Comparison of ENCODE assay signal across 8 cellular contexts in genomic region chr12:38664661-38665269, GRCh38.
A peak's percentile ranks its signal among the peaks of the same experiment; 100 is the strongest.
DNase-seq lines count a peak whose midpoint lies in the region; ATAC-seq, FAIRE-seq and TF ChIP-seq lines count a peak whose summit lies in the region.

No MANE protein-coding gene starts in this region.

- H3K27ac Mint-ChIP-seq in CD8-positive, alpha-beta T cell: no peak overlapping the region

- H3K4me1 Mint-ChIP-seq in CD8-positive, alpha-beta T cell (ENCODE audit: low read depth): no peaks in the 10 kb centered on the region

- no peak overlapping the region for H3K23ac ChIP-seq in neuronal stem cell (ENCODE audit: low read depth, low read length, poor library complexity)

- H3K79me1 ChIP-seq in neuronal stem cell (ENCODE audit: low read depth, low read length): no peaks in the 10 kb centered on the region

- H4K8ac ChIP-seq in neuronal stem cell (ENCODE audit: low read depth, low read length): no peak overlapping the region

- no peaks in the 10 kb centered on the region for H3K79me2 ChIP-seq in K562 (ENCODE audit: control insufficient read depth, insufficient read depth, low read length)

- in situ Hi-C loops in K562 (cut with MboI): no loop called here

- no peaks in the 10 kb centered on the region for H3K27me3 Mint-ChIP-seq in CD8-positive, alpha-beta T cell (ENCODE audit: low read depth)

- ATAC-seq in GM19035 (IDR thresholded peaks at IDR 0.05; ENCODE audit: unreplicated experiment) (peak; percentile 81), HG03520 (IDR thresholded peaks at IDR 0.05; ENCODE audit: unreplicated experiment) (peak; percentile 88), K562 (peak; percentile 74)
- no peak for ATAC-seq in CD8-positive, alpha-beta T cell

- CTCF ChIA-PET in K562 (lab: Yijun Ruan, JAX; ENCODE audit: low intra/inter-chr PET ratio): no interaction called here
- CTCF ChIA-PET in CD8-positive, alpha-beta T cell (lab: Charles Lee): no interaction called here

- no peak overlapping the region for H3K4me3 Mint-ChIP-seq in CD8-positive, alpha-beta T cell

- H2AFZ ChIP-seq in K562 (ENCODE audit: low read depth, low read length): no peak overlapping the region
- no peak overlapping the region for H2AFZ ChIP-seq in neuronal stem cell (ENCODE audit: low read length)

- H3K18ac ChIP-seq in neuronal stem cell (ENCODE audit: low read length): no peak overlapping the region

- TF ChIP-seq POLR2A in K562 (conservative IDR thresholded peaks at IDR 0.05): no peak

- H3K4me2 ChIP-seq in K562 (ENCODE audit: insufficient read depth, low read length) (no peak overlapping the region), neuronal stem cell (ENCODE audit: insufficient read depth, low read length, poor library complexity, severe bottlenecking) (no peak overlapping the region)

- no peak overlapping the region for H3K27ac ChIP-seq in K562 (ENCODE audit: extremely low read depth, low read depth, low read length)
- no peak overlapping the region for H3K27ac ChIP-seq in neuronal stem cell (replicated peaks; ENCODE audit: low read length)
- H3K27ac ChIP-seq in CD8-positive, alpha-beta T cell (ENCODE audit: low read depth, low read length): no peak overlapping the region

- no peaks in the 10 kb centered on the region for H3K9me3 ChIP-seq in K562 (replicated peaks; ENCODE audit: control insufficient read depth, insufficient read depth, low read depth, low read length)
- H3K9me3 ChIP-seq in neuronal stem cell (replicated peaks in 1 of 2; ENCODE audit: control insufficient read depth in 2 of 2, insufficient read depth in 1 of 2, low read depth in 1 of 2, low read length in 2 of 2): no peaks in the 10 kb centered on the region
- no peaks in the 10 kb centered on the region for H3K9me3 ChIP-seq in CD8-positive, alpha-beta T cell (ENCODE audit: low read length)

- H2BK5ac ChIP-seq in neuronal stem cell (ENCODE audit: low read length): no peak overlapping the region

- H3K4me1 ChIP-seq in K562 (replicated peaks in 1 of 2; ENCODE audit: control insufficient read depth in 2 of 2, insufficient read depth in 2 of 2, low read length in 2 of 2) (no peaks in the 10 kb centered on the region), neuronal stem cell (ENCODE audit: control insufficient read depth in 2 of 2, insufficient read depth in 1 of 2, low read depth in 1 of 2, low read length in 2 of 2) (peaks cover 0 to 2% of the 10 kb centered on the region in 2 donors)
- H3K4me1 ChIP-seq in CD8-positive, alpha-beta T cell (ENCODE audit: insufficient read depth, low read length): no peaks in the 10 kb centered on the region

- TF ChIP-seq CTCF in AG09309 (IDR thresholded peaks at IDR 0.05; ENCODE audit: control insufficient read depth, insufficient read depth, low read depth, low read length, missing control alignments) (peak; percentile 62), K562 (IDR thresholded peaks at IDR 0.05 in 2 of 3, conservative IDR thresholded peaks at IDR 0.05 in 1 of 3; ENCODE audit: insufficient read depth in 2 of 3, low read depth in 1 of 3, low read length in 3 of 3) (peak; percentile 12 to 45 (median 28); a peak in 2 of 6 replicates)
- TF ChIP-seq CTCF in CD8-positive, alpha-beta T cell (IDR thresholded peaks at IDR 0.05): no peak

- intact Hi-C loops in K562 (cut with micrococcal nuclease): no loop called here
- intact Hi-C loops in CD8-positive, alpha-beta T cell (cut with DNase I, micrococcal nuclease): no loop called here

- no peaks in the 10 kb centered on the region for H3K9me1 ChIP-seq in K562 (ENCODE audit: control insufficient read depth, insufficient read depth, low read length)

- no peak overlapping the region for H2BK15ac ChIP-seq in neuronal stem cell (ENCODE audit: low read length)

- no peak overlapping the region for H2BK12ac ChIP-seq in neuronal stem cell (ENCODE audit: low read length)

- FAIRE-seq in K562 (lab: Jason Lieb, UNC): peak; percentile 71

- H2BK120ac ChIP-seq in neuronal stem cell (ENCODE audit: low read depth, low read length): no peak overlapping the region

- H3K9me3 Mint-ChIP-seq in CD8-positive, alpha-beta T cell: peaks cover 18% of the 10 kb centered on the region

- H3K9ac ChIP-seq in K562 (ENCODE audit: insufficient read depth in 1 of 2, low read depth in 2 of 2, low read length in 2 of 2) (no peak overlapping the region), neuronal stem cell (ENCODE audit: low read depth, low read length, poor library complexity) (no peak overlapping the region)

- no peaks in the 10 kb centered on the region for H3K27me3 ChIP-seq in K562 (ENCODE audit: control insufficient read depth in 2 of 2, insufficient read depth in 2 of 2, low read length in 2 of 2)
- H3K27me3 ChIP-seq in neuronal stem cell (ENCODE audit: control insufficient read depth in 3 of 3, insufficient read depth in 3 of 3, low read depth in 1 of 3, low read length in 3 of 3): no peaks in the 10 kb centered on the region
- no peaks in the 10 kb centered on the region for H3K27me3 ChIP-seq in CD8-positive, alpha-beta T cell (ENCODE audit: insufficient read depth, low read length)

- no peak for TF ChIP-seq EP300 in K562 (IDR thresholded peaks at IDR 0.05; ENCODE audit: low read length)

- DNase-seq in AG09309 (ENCODE audit: low read depth) (no peak), K562 (ENCODE audit: extremely low read depth in 1 of 4, low spot score in 3 of 4) (peak in 1 of 4 experiments; percentile 25), neuronal stem cell (ENCODE audit: low spot score) (peak; percentile 17), NCI-H2227 (lab: John Stamatoyannopoulos, UW; ENCODE audit: unreplicated experiment) (no peak), NOMO-1 treated with DMSO at 0.1 percent for 48 hours (lab: John Stamatoyannopoulos, UW; ENCODE audit: unreplicated experiment) (no peak)
- no peak for DNase-seq in CD8-positive, alpha-beta T cell

- peak in 1 of 2 experiments; percentile 31; a peak in 1 of 4 replicates for TF ChIP-seq RAD21 in K562 (CRISPR knock-in tag; conservative IDR thresholded peaks at IDR 0.05 in 1 of 2, IDR thresholded peaks at IDR 0.05 in 1 of 2)

- H2AK5ac ChIP-seq in neuronal stem cell (ENCODE audit: low read depth, low read length): no peak overlapping the region

- POLR2A ChIA-PET in K562 (lab: Yijun Ruan, JAX): no interaction called here
- POLR2A ChIA-PET in CD8-positive, alpha-beta T cell (lab: Charles Lee): no interaction called here

- BruUV-seq in K562 (replicated peaks; lab: Mats Ljungman, UMichigan): no TSS peak

- no peak overlapping the region for H3K14ac ChIP-seq in neuronal stem cell (ENCODE audit: low read length)

- H3K36me3 Mint-ChIP-seq in CD8-positive, alpha-beta T cell: no peaks in the 10 kb centered on the region

- no peak overlapping the region for H3K4me3 ChIP-seq in AG09309 (ENCODE audit: control insufficient read depth, low read depth, low read length)
- H3K4me3 ChIP-seq in K562: no peak overlapping the region
- H3K4me3 ChIP-seq in neuronal stem cell (ENCODE audit: low read length in 2 of 2): no peak overlapping the region
- H3K4me3 ChIP-seq in CD8-positive, alpha-beta T cell (ENCODE audit: low read depth, low read length): no peak overlapping the region

- no peak overlapping the region for H3K4ac ChIP-seq in neuronal stem cell (ENCODE audit: low read length)

- no peak overlapping the region for H4K91ac ChIP-seq in neuronal stem cell (ENCODE audit: low read depth, low read length, poor library complexity)

- H3K36me3 ChIP-seq in K562 (ENCODE audit: control insufficient read depth, insufficient read depth, low read length) (no peaks in the 10 kb centered on the region), neuronal stem cell (replicated peaks in 1 of 2; ENCODE audit: control insufficient read depth in 2 of 2, insufficient read depth in 2 of 2, low read length in 2 of 2) (peaks cover 0 to 1% of the 10 kb centered on the region in 2 donors)
- no peaks in the 10 kb centered on the region for H3K36me3 ChIP-seq in CD8-positive, alpha-beta T cell (ENCODE audit: insufficient read depth, low read length)

- no peaks in the 10 kb centered on the region for H4K20me1 ChIP-seq in K562 (replicated peaks; ENCODE audit: control insufficient read depth, insufficient read depth, low read length)

TF ChIP-seq in K562, 482 proteins besides CTCF, POLR2A, EP300 and RAD21 (continues in another document):
- TF ChIP-seq KDM2B (CRISPR knock-in tag; IDR thresholded peaks at IDR 0.05) (no peak), ZNF436 (CRISPR knock-in tag; IDR thresholded peaks at IDR 0.05) (no peak), COPS2 (conservative IDR thresholded peaks at IDR 0.05) (no peak), E2F6 (IDR thresholded peaks at IDR 0.05; ENCODE audit: borderline replicate concordance in 1 of 2, extremely low read depth in 1 of 2, insufficient read depth in 1 of 2, insufficient read length in 1 of 2, low read depth in 1 of 2, low read length in 1 of 2, poor library complexity in 1 of 2, severe bottlenecking in 1 of 2) (no peak), BCLAF1 (IDR thresholded peaks at IDR 0.05; ENCODE audit: borderline replicate concordance in 1 of 2, control insufficient read depth in 1 of 2, low read depth in 2 of 2, low read length in 1 of 2) (no peak), DDX20 (tag; IDR thresholded peaks at IDR 0.05; ENCODE audit: low read depth) (no peak)
